In genomic region chr13:97296740-97297139, GRCh38 we compare ENCODE assay signal across 1 cellular context.
TF ChIP-seq lines count a peak whose summit lies in the region.

No MANE protein-coding gene starts in this region.

TF ChIP-seq in A549, 52 proteins besides CTCF, POLR2A, EP300 and RAD21 (continued from another document):
- no peak for TF ChIP-seq TFCP2L1 (CRISPR knock-in tag; IDR thresholded peaks at IDR 0.05)
